ENCODE assay signal across 8 cellular contexts in the genomic region with DNA sequence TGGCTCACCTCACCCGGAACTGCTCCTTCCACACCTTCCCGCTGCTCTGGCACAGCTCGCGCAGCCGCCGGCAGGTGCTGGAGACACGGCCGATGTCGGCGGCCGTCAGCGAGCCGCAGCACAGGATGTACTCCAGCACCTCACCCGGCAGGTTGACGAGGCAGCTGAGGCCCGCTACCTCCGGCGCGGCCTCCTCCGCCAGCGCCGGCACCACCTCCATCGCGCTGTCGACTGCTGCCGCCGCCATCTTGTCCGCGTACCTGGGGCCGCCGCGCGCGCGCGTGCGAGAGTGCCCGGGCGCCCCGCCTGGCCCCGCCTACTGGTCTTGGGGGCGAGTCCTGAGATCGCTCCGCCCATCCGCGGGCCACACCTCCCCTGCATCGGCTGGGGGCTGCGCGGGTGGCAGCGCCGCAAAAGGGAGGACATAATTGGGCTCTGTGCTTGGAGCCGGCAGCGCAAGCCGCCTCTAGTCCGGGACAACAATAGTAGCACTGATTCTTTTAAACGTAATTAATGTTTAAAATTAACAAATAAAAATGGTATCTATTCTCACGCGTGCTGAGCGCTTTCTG. TPM values are rescaled to one million over a fixed set of nuclear protein-coding genes. Genes with fewer than 3 reads are reported as not detected.
A peak's percentile ranks its signal among the peaks of the same experiment; 100 is the strongest.
DNase-seq lines count a peak whose midpoint lies in the region; ATAC-seq and TF ChIP-seq lines count a peak whose summit lies in the region.

A gene with protein sequence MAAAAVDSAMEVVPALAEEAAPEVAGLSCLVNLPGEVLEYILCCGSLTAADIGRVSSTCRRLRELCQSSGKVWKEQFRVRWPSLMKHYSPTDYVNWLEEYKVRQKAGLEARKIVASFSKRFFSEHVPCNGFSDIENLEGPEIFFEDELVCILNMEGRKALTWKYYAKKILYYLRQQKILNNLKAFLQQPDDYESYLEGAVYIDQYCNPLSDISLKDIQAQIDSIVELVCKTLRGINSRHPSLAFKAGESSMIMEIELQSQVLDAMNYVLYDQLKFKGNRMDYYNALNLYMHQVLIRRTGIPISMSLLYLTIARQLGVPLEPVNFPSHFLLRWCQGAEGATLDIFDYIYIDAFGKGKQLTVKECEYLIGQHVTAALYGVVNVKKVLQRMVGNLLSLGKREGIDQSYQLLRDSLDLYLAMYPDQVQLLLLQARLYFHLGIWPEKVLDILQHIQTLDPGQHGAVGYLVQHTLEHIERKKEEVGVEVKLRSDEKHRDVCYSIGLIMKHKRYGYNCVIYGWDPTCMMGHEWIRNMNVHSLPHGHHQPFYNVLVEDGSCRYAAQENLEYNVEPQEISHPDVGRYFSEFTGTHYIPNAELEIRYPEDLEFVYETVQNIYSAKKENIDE (minus strand): TSS at position 261 of the 572 bp plus-strand sequence. CDS start 14 bp downstream, at position 247.

- ATAC-seq in GM19397 (IDR thresholded peaks at IDR 0.05; ENCODE audit: unreplicated experiment), result peak; percentile 91
- ATAC-seq in HG03565 (IDR thresholded peaks at IDR 0.05; ENCODE audit: unreplicated experiment), result peak; percentile 79
- ATAC-seq in activated CD8-positive, alpha-beta T cell treated with anti-CD3 and anti-CD28 coated beads for 36 hours, result peak; percentile 98
- peak; percentile 98 to 99 for ATAC-seq in lower lobe of right lung

- peaks cover 17% of the 10 kb centered on the region for H3K36me3 ChIP-seq in lower lobe of right lung

- peak within 1 kb of the TSS in 6 of 7 donors; percentile 23 to 81 (median 44) for H3K27ac Mint-ChIP-seq in CD14-positive monocyte
- peak within 1 kb of the TSS; percentile 85 for H3K27ac Mint-ChIP-seq in activated CD8-positive, alpha-beta T cell treated with anti-CD3 and anti-CD28 coated beads for 36 hours

- H3K36me3 Mint-ChIP-seq in CD14-positive monocyte, result peaks cover 19 to 30% of the 10 kb centered on the region in 2 donors
- H3K36me3 Mint-ChIP-seq in activated CD8-positive, alpha-beta T cell treated with anti-CD3 and anti-CD28 coated beads for 36 hours (ENCODE audit: low read depth), result peaks cover 25% of the 10 kb centered on the region

- H3K9me3 Mint-ChIP-seq in CD14-positive monocyte, result peaks cover 0 to 18% (median 8%) of the 10 kb centered on the region in 7 donors
- no peaks in the 10 kb centered on the region for H3K9me3 Mint-ChIP-seq in activated CD8-positive, alpha-beta T cell treated with anti-CD3 and anti-CD28 coated beads for 36 hours

- peaks cover 31% of the 10 kb centered on the region for H3K4me1 ChIP-seq in lower lobe of right lung

- no peak for TF ChIP-seq CTCF in CD14-positive monocyte (IDR thresholded peaks at IDR 0.05)
- no peak for TF ChIP-seq CTCF in activated CD8-positive, alpha-beta T cell treated with anti-CD3 and anti-CD28 coated beads for 36 hours (IDR thresholded peaks at IDR 0.05)
- TF ChIP-seq CTCF in lower lobe of right lung (IDR thresholded peaks at IDR 0.05), result no peak

- DNase-seq in CD14-positive monocyte (ENCODE audit: low spot score) (peak; percentile 81), NCI-H774 (lab: John Stamatoyannopoulos, UW) (peak; percentile 94), ecto neural progenitor cell (ENCODE audit: low spot score) (peak; percentile 98), lower lobe of right lung (peak; percentile 92)
- DNase-seq in activated CD8-positive, alpha-beta T cell treated with anti-CD3 and anti-CD28 coated beads for 36 hours, result peak; percentile 93
- DNase-seq in stimulated activated CD4-positive, alpha-beta T cell treated with anti-CD3 and anti-CD28 coated beads, TNF-alpha, amount 100 ng/mL, for 1 hour (ENCODE audit: low read depth in 3 of 3, low spot score in 1 of 3), result peak; percentile 80 to 93 (median 91)

- H3K4me1 Mint-ChIP-seq in CD14-positive monocyte, result peaks cover 14% of the 10 kb centered on the region
- H3K4me1 Mint-ChIP-seq in activated CD8-positive, alpha-beta T cell treated with anti-CD3 and anti-CD28 coated beads for 36 hours (ENCODE audit: low read depth), result peaks cover 28% of the 10 kb centered on the region

- intact Hi-C loops in CD14-positive monocyte (cut with micrococcal nuclease) (no loop called here), lower lobe of right lung (cut with DNase I) (no loop called here)
- intact Hi-C loops in activated CD8-positive, alpha-beta T cell treated with anti-CD3 and anti-CD28 coated beads for 36 hours (cut with micrococcal nuclease), result no loop called here

- H3K9me3 ChIP-seq in lower lobe of right lung, result no peaks in the 10 kb centered on the region

- H3K4me3 ChIP-seq in lower lobe of right lung, result peak within 1 kb of the TSS; percentile 75

- POLR2A ChIA-PET in activated CD8-positive, alpha-beta T cell treated with anti-CD3 and anti-CD28 coated beads for 36 hours (lab: Charles Lee), result no interaction called here

- peaks cover 24 to 42% (median 27%) of the 10 kb centered on the region in 3 donors for H3K27me3 Mint-ChIP-seq in CD14-positive monocyte (ENCODE audit: low read depth in 3 of 3)
- H3K27me3 Mint-ChIP-seq in activated CD8-positive, alpha-beta T cell treated with anti-CD3 and anti-CD28 coated beads for 36 hours, result no peaks in the 10 kb centered on the region

- peak within 1 kb of the TSS; percentile 84 for H3K27ac ChIP-seq in lower lobe of right lung

- H3K4me3 Mint-ChIP-seq in CD14-positive monocyte, result peak within 1 kb of the TSS; percentile 95 to 98
- H3K4me3 Mint-ChIP-seq in activated CD8-positive, alpha-beta T cell treated with anti-CD3 and anti-CD28 coated beads for 36 hours, result peak within 1 kb of the TSS; percentile 91

- CTCF ChIA-PET in activated CD8-positive, alpha-beta T cell treated with anti-CD3 and anti-CD28 coated beads for 36 hours (lab: Charles Lee), result no interaction called here

- no peaks in the 10 kb centered on the region for H3K27me3 ChIP-seq in lower lobe of right lung (ENCODE audit: low read depth)

RNA-seq across cellular contexts. Expression of the gene that starts here (rescaled TPM):
- 10 to 100 TPM; 17.2 to 19.1 TPM for polyA plus RNA-seq in CD14-positive monocyte
- total RNA-seq in activated CD8-positive, alpha-beta T cell treated with anti-CD3 and anti-CD28 coated beads for 36 hours, result 10 to 100 TPM; 21.5 to 26.0 TPM
- total RNA-seq in lower lobe of right lung, result 35.4 TPM

Comparison
In these comparisons a context has a peak if more than half of its experiments do, and no peak if none do; other contexts are left out.
1. Peak in every context shown above with its lines: DNase-seq, ATAC-seq, H3K4me3 ChIP-seq and H3K27ac ChIP-seq.